In the genomic region with DNA sequence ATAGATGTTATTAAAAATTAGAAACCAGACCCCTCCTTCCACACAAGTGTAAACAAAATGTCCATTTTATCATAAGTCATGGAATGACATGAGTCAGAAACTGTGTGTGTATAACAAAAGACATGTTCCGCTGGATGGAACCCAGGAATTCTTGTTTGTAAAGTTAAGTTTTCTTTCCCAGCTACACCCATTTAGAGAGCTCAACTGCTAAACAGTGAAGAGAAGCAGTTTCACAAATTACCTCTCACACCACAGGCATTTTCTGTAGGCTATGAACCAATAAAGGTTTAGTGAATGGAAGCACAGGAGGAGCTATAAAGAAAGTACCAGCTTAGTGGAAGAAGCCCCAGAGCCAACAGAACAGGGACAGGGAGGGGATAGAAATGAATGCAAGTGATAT, we compare ENCODE assay signal across 8 cellular contexts. TPM values are rescaled to one million over a fixed set of nuclear protein-coding genes. Genes with fewer than 3 reads are reported as not detected.
DNase-seq lines count a peak whose midpoint lies in the region; ATAC-seq, FAIRE-seq and TF ChIP-seq lines count a peak whose summit lies in the region.
"Not testable (repeated sequence)": the region's sequence is repeated elsewhere in the genome, so short reads cannot be mapped to it uniquely, and the experiment has no call there.

No MANE protein-coding gene starts in this region.

- H3K23ac ChIP-seq in IMR-90 (ENCODE audit: low read depth, low read length), result not testable (repeated sequence)

- H2BK20ac ChIP-seq in IMR-90 (ENCODE audit: low read depth, low read length), result 0 out of 2 replicates have a peak overlapping the region, but pooled peaks have one; percentile 6

- DNase-seq in CD4-positive, CD25-positive, alpha-beta regulatory T cell; WTC11 (ENCODE audit: low spot score); K562 (ENCODE audit: extremely low read depth in 1 of 4, low spot score in 3 of 4); immature natural killer cell; suprapubic skin (ENCODE audit: low spot score in 2 of 2): not testable (repeated sequence)
- DNase-seq in IMR-90, result peak; percentile 74

- H4K20me1 ChIP-seq in IMR-90 (ENCODE audit: insufficient read depth, low read length), result peaks cover 19% of the 10 kb centered on the region
- not testable (repeated sequence) for H4K20me1 ChIP-seq in K562 (replicated peaks; ENCODE audit: control insufficient read depth, insufficient read depth, low read length)

- H4K5ac ChIP-seq in IMR-90 (ENCODE audit: low read depth, low read length), result not testable (repeated sequence)

- H2BK15ac ChIP-seq in IMR-90 (ENCODE audit: low read depth, low read length), result not testable (repeated sequence)

- not testable (repeated sequence) for H3K27me3 ChIP-seq in CD4-positive, CD25-positive, alpha-beta regulatory T cell (ENCODE audit: control insufficient read depth, insufficient read depth, low read length); IMR-90 (ENCODE audit: control insufficient read depth, insufficient read depth, low read length); K562 (ENCODE audit: control insufficient read depth in 2 of 2, insufficient read depth in 2 of 2, low read length in 2 of 2); suprapubic skin

- H3K9me3 ChIP-seq in CD4-positive, CD25-positive, alpha-beta regulatory T cell (ENCODE audit: control insufficient read depth in 2 of 2, low read length in 2 of 2); IMR-90 (ENCODE audit: control insufficient read depth, insufficient read depth, low read length); K562 (replicated peaks; ENCODE audit: control insufficient read depth, insufficient read depth, low read depth, low read length); suprapubic skin: not testable (repeated sequence)

- intact Hi-C loops in IMR-90 (cut with micrococcal nuclease); K562 (cut with micrococcal nuclease): not testable (repeated sequence)

- not testable (repeated sequence) for ATAC-seq in CD4-positive, CD25-positive, alpha-beta regulatory T cell (ENCODE audit: low read depth in 2 of 2)
- ATAC-seq in IMR-90 (ENCODE audit: low read depth) (peak; percentile 50), WTC11 (0 out of 2 replicates have a peak, but pooled peaks have one; percentile 16), K562 (0 out of 3 replicates have a peak, but pooled peaks have one; percentile 31), esophagus mucosa (peak; percentile 93)

- TF ChIP-seq POLR2A in IMR-90 (IDR thresholded peaks at IDR 0.05; ENCODE audit: low read depth, low read length); K562 (conservative IDR thresholded peaks at IDR 0.05); suprapubic skin (IDR thresholded peaks at IDR 0.05): not testable (repeated sequence)

- CTCF ChIA-PET in IMR-90 (lab: Yijun Ruan, JAX), result interaction anchor here (1.1 kb wide), 1 partner anchor 28 kb away, joined by 3 read pairs; no protein-coding TSS in a partner anchor
- CTCF ChIA-PET in WTC11 (lab: Charles Lee); K562 (lab: Yijun Ruan, JAX; ENCODE audit: low intra/inter-chr PET ratio): not testable (repeated sequence)

- H3K79me2 ChIP-seq in K562 (ENCODE audit: control insufficient read depth, insufficient read depth, low read length), result peaks cover 38% of the 10 kb centered on the region

- not testable (repeated sequence) for H2AFZ ChIP-seq in IMR-90 (replicated peaks; ENCODE audit: low read length, poor library complexity); K562 (ENCODE audit: low read depth, low read length)

- peaks cover 41 to 69% (median 52%) of the 10 kb centered on the region in 4 donors for H3K4me1 Mint-ChIP-seq in CD4-positive, CD25-positive, alpha-beta regulatory T cell
- not testable (repeated sequence) for H3K4me1 Mint-ChIP-seq in WTC11
- H3K4me1 Mint-ChIP-seq in immature natural killer cell (peaks cover 53 to 75% of the 10 kb centered on the region in 2 donors), nephron (peaks cover 32% of the 10 kb centered on the region)

- TF ChIP-seq CTCF in IMR-90 (conservative IDR thresholded peaks at IDR 0.05; ENCODE audit: low read depth, low read length); WTC11 (IDR thresholded peaks at IDR 0.05); K562 (IDR thresholded peaks at IDR 0.05 in 2 of 3, conservative IDR thresholded peaks at IDR 0.05 in 1 of 3; ENCODE audit: insufficient read depth in 2 of 3, low read depth in 1 of 3, low read length in 3 of 3); nephron (IDR thresholded peaks at IDR 0.05; ENCODE audit: unreplicated experiment in 3 of 3); suprapubic skin (IDR thresholded peaks at IDR 0.05): not testable (repeated sequence)

- H3K36me3 ChIP-seq in CD4-positive, CD25-positive, alpha-beta regulatory T cell (ENCODE audit: control insufficient read depth, insufficient read depth, low read length); IMR-90 (ENCODE audit: control insufficient read depth, insufficient read depth, low read length); K562 (ENCODE audit: control insufficient read depth, insufficient read depth, low read length); suprapubic skin: not testable (repeated sequence)

- H2BK120ac ChIP-seq in IMR-90 (ENCODE audit: low read depth, low read length), result peak overlapping the region; percentile 33; the same call in 1 of the 2 replicates

- not testable (repeated sequence) for H4K8ac ChIP-seq in IMR-90 (ENCODE audit: low read depth in 2 of 2, low read length in 2 of 2)

- TF ChIP-seq EP300 in K562 (IDR thresholded peaks at IDR 0.05; ENCODE audit: low read length); suprapubic skin (IDR thresholded peaks at IDR 0.05): not testable (repeated sequence)

- peak overlapping the region in 1 of 4 donors; percentile 16 for H3K4me3 Mint-ChIP-seq in CD4-positive, CD25-positive, alpha-beta regulatory T cell
- not testable (repeated sequence) for H3K4me3 Mint-ChIP-seq in WTC11, immature natural killer cell, nephron

- POLR2A ChIA-PET in IMR-90 (lab: Charles Lee; ENCODE audit: unreplicated experiment), result not testable (repeated sequence)
- POLR2A ChIA-PET in WTC11 (lab: Charles Lee) (interaction anchor here (0.7 kb wide), 1 partner anchor 921 kb away, joined by 7 read pairs; no protein-coding TSS in a partner anchor), K562 (lab: Yijun Ruan, JAX) (interaction anchor here (1.1 kb wide), 1 partner anchor 11 kb away, joined by 5 read pairs; no protein-coding TSS in a partner anchor)

- not testable (repeated sequence) for H3K27ac ChIP-seq in CD4-positive, CD25-positive, alpha-beta regulatory T cell (ENCODE audit: insufficient read depth, low read length, poor library complexity, severe bottlenecking); IMR-90 (ENCODE audit: insufficient read depth, low read length); K562 (ENCODE audit: extremely low read depth, low read depth, low read length)
- H3K27ac ChIP-seq in suprapubic skin, result peak overlapping the region; percentile 84

- H2AK5ac ChIP-seq in IMR-90 (ENCODE audit: low read depth, low read length), result not testable (repeated sequence)

- peak overlapping the region; percentile 82; the same call in 1 of the 2 replicates for H3K18ac ChIP-seq in IMR-90 (ENCODE audit: low read depth, low read length)

- H3K56ac ChIP-seq in IMR-90 (ENCODE audit: extremely low read depth, insufficient read depth, low read length), result peak overlapping the region; percentile 8; the same call in 1 of the 2 replicates

- H3K27me3 Mint-ChIP-seq in CD4-positive, CD25-positive, alpha-beta regulatory T cell; WTC11 (ENCODE audit: low read depth); immature natural killer cell (ENCODE audit: low read depth in 3 of 3); nephron (ENCODE audit: low read depth): not testable (repeated sequence)

- peaks cover 29% of the 10 kb centered on the region for H3K4me1 ChIP-seq in CD4-positive, CD25-positive, alpha-beta regulatory T cell (ENCODE audit: control insufficient read depth, insufficient read depth, low read length, poor library complexity, severe bottlenecking)
- H3K4me1 ChIP-seq in IMR-90 (ENCODE audit: control insufficient read depth, insufficient read depth, low read length); K562 (replicated peaks in 1 of 2; ENCODE audit: control insufficient read depth in 2 of 2, insufficient read depth in 2 of 2, low read length in 2 of 2): not testable (repeated sequence)
- H3K4me1 ChIP-seq in suprapubic skin, result peaks cover 43% of the 10 kb centered on the region

- in situ Hi-C loops in IMR-90 (cut with MboI; ENCODE audit: low sequenced_read_pairs); K562 (cut with MboI): not testable (repeated sequence)

- BruUV-seq in IMR-90 (replicated peaks; lab: Mats Ljungman, UMichigan); K562 (replicated peaks; lab: Mats Ljungman, UMichigan): not testable (repeated sequence)

- not testable (repeated sequence) for TF ChIP-seq RAD21 in IMR-90 (IDR thresholded peaks at IDR 0.05; ENCODE audit: low read length); K562 (CRISPR knock-in tag; conservative IDR thresholded peaks at IDR 0.05 in 1 of 2, IDR thresholded peaks at IDR 0.05 in 1 of 2)

- peak overlapping the region; percentile 89 to 95 (median 91) for H3K27ac Mint-ChIP-seq in CD4-positive, CD25-positive, alpha-beta regulatory T cell
- H3K27ac Mint-ChIP-seq in WTC11 (peak overlapping the region; percentile 80), immature natural killer cell (peak overlapping the region; percentile 14 to 95 (median 63)), nephron (peak overlapping the region; percentile 67 to 81 (median 72))

- WGBS in IMR-90 (ENCODE audit: extremely low coverage in 2 of 2, insufficient read length in 1 of 2), 2 experiments, result no CpG with 5 or more reads among the region's 1 CpG
- WGBS in K562 (ENCODE audit: insufficient coverage, low coverage, missing lambda C conversion rate), result 50% methylated on average over 1 of the region's 1 CpG
- 18% methylated on average over 1 of the region's 1 CpG for WGBS in suprapubic skin

- not testable (repeated sequence) for H3K9ac ChIP-seq in IMR-90 (ENCODE audit: low read depth, low read length); K562 (ENCODE audit: insufficient read depth in 1 of 2, low read depth in 2 of 2, low read length in 2 of 2)

- H3K9me3 Mint-ChIP-seq in CD4-positive, CD25-positive, alpha-beta regulatory T cell; WTC11; immature natural killer cell; nephron: not testable (repeated sequence)

- H3K4ac ChIP-seq in IMR-90 (ENCODE audit: low read depth, low read length), result not testable (repeated sequence)

- H3K79me1 ChIP-seq in IMR-90 (ENCODE audit: low read depth in 1 of 2, low read length in 2 of 2), result peaks cover 28 to 47% of the 10 kb centered on the region in 2 experiments

- H3K4me3 ChIP-seq in CD4-positive, CD25-positive, alpha-beta regulatory T cell (ENCODE audit: low read depth, low read length); IMR-90 (ENCODE audit: insufficient read depth, low read depth, low read length); K562; suprapubic skin: not testable (repeated sequence)

- H2BK5ac ChIP-seq in IMR-90 (ENCODE audit: low read depth, low read length, poor library complexity, severe bottlenecking), result peak overlapping the region; percentile 60

- FAIRE-seq in K562 (lab: Jason Lieb, UNC), result not testable (repeated sequence)

- H3K4me2 ChIP-seq in IMR-90 (ENCODE audit: low read depth, low read length), result peak overlapping the region; percentile 85; the same call in 1 of the 2 replicates
- H3K4me2 ChIP-seq in K562 (ENCODE audit: insufficient read depth, low read length), result not testable (repeated sequence)

- not testable (repeated sequence) for H2AK9ac ChIP-seq in IMR-90 (replicated peaks; ENCODE audit: low read depth, low read length, poor library complexity)

- dilution Hi-C loops in IMR-90 (cut with HindIII; ENCODE audit: low sequenced_read_pairs, unreplicated experiment), result not testable (repeated sequence)

- H3K36me3 Mint-ChIP-seq in CD4-positive, CD25-positive, alpha-beta regulatory T cell; immature natural killer cell: not testable (repeated sequence)
- H3K36me3 Mint-ChIP-seq in WTC11 (peaks cover 35% of the 10 kb centered on the region), nephron (ENCODE audit: low read depth) (peaks cover 52% of the 10 kb centered on the region)

- H4K91ac ChIP-seq in IMR-90 (ENCODE audit: insufficient read depth, low read depth, low read length), result not testable (repeated sequence)

- H3K14ac ChIP-seq in IMR-90 (replicated peaks; ENCODE audit: low read depth, low read length), result not testable (repeated sequence)

- peaks cover 11% of the 10 kb centered on the region for H3K9me1 ChIP-seq in IMR-90 (ENCODE audit: insufficient read depth, low read length)
- not testable (repeated sequence) for H3K9me1 ChIP-seq in K562 (ENCODE audit: control insufficient read depth, insufficient read depth, low read length)

RNA-seq across cellular contexts. Expression of gene GLUD1, which starts 12.4 kb away (rescaled TPM):
- 124 TPM for total RNA-seq in CD4-positive, CD25-positive, alpha-beta regulatory T cell
- 100 to 1,000 TPM; 122 to 157 (median 130) TPM for polyA plus RNA-seq in CD4-positive, CD25-positive, alpha-beta regulatory T cell
- total RNA-seq in IMR-90 (2012; rRNA removed) (210 and 222 TPM in 2 replicates), WTC11 (2021) (98.2 to 103 TPM (median 99.7 TPM) in 3 replicates), K562 (2014; rRNA removed) (70.9 and 77.8 TPM in 2 replicates), K562 (2014; rRNA removed; fragmentation: Illumina TruSeq; extraction: Trizol) (92.0 and 103 TPM in 2 replicates), K562 (2015; rRNA removed; fragmentation: Illumina TruSeq; extraction: Trizol) (77.2 and 84.2 TPM in 2 replicates), K562 (2021) (85.5 and 87.3 TPM in 2 replicates), esophagus mucosa (88.5 TPM), suprapubic skin (100 to 1,000 TPM; 160 to 187 (median 174) TPM)
- polyA plus RNA-seq in IMR-90 (2012; rRNA removed) (58.9 and 64.8 TPM in 2 replicates), K562 (2011; rRNA removed) (76.3 and 76.9 TPM in 2 replicates), K562 (2014; fragmentation: Illumina TruSeq; extraction: Trizol) (74.5 and 78.1 TPM in 2 replicates), K562 (2014; fragmentation: Nextera tagmentation; extraction: Ambion mirVana) (10 to 100 TPM; 21.9 to 24.2 TPM), K562 (2014; rRNA removed) (51.2 and 53.0 TPM in 2 replicates), immature natural killer cell (100 to 1,000 TPM; 136 to 205 (median 147) TPM)
- 28.1 and 28.9 TPM in 2 replicates for polyA plus RNA-seq in IMR-90 (2012; cell fraction: cytosol; rRNA removed)
- polyA plus RNA-seq in IMR-90 (2012; cell fraction: nucleus; rRNA removed; ENCODE audit: low replicate concordance), result 14.4 and 40.2 TPM in 2 replicates
- total RNA-seq in K562 (2011; cell fraction: chromatin; rRNA removed; ENCODE audit: low replicate concordance), result 31.4 and 84.4 TPM in 2 replicates
- total RNA-seq in K562 (2011; cell fraction: nucleolus; rRNA removed), result 24.7 TPM in 2 replicates
- total RNA-seq in K562 (2011; cell fraction: nucleoplasm; rRNA removed), result 36.4 and 46.1 TPM in 2 replicates
- 38.7 and 50.0 TPM in 2 replicates for polyA plus RNA-seq in K562 (2011; cell fraction: cytosol; rRNA removed)
- 35.3 and 47.6 TPM in 2 replicates for polyA plus RNA-seq in K562 (2011; cell fraction: nucleus; rRNA removed)
- polyA plus RNA-seq in K562 (2012), result 63.7 and 72.8 TPM in 2 replicates
- polyA minus RNA-seq in K562 (2011; rRNA and poly(A)+ RNA removed), result 113 and 122 TPM in 2 replicates
- polyA minus RNA-seq in K562 (2011; cell fraction: cytosol; rRNA and poly(A)+ RNA removed), result 52.6 and 55.2 TPM in 2 replicates
- polyA minus RNA-seq in K562 (2011; cell fraction: nucleus; rRNA and poly(A)+ RNA removed), result 13.3 and 24.4 TPM in 2 replicates

RNA-seq across cellular contexts. Expression of gene SHLD2, which starts 12.8 kb away (rescaled TPM):
- total RNA-seq in CD4-positive, CD25-positive, alpha-beta regulatory T cell, result 30.5 TPM
- polyA plus RNA-seq in CD4-positive, CD25-positive, alpha-beta regulatory T cell, result 10 to 100 TPM; 20.9 to 32.8 (median 22.8) TPM
- total RNA-seq in IMR-90 (2012; rRNA removed) (19.9 and 28.1 TPM in 2 replicates), WTC11 (2021) (22.3 to 27.6 TPM (median 24.0 TPM) in 3 replicates), K562 (2014; rRNA removed) (31.6 and 32.7 TPM in 2 replicates), K562 (2014; rRNA removed; fragmentation: Illumina TruSeq; extraction: Trizol) (51.2 and 56.0 TPM in 2 replicates), K562 (2015; rRNA removed; fragmentation: Illumina TruSeq; extraction: Trizol) (46.7 and 50.8 TPM in 2 replicates), K562 (2021) (33.6 and 37.3 TPM in 2 replicates), esophagus mucosa (17.7 TPM), suprapubic skin (10 to 100 TPM; 18.0 to 36.1 (median 20.8) TPM)
- polyA plus RNA-seq in IMR-90 (2012; rRNA removed) (7.4 and 10.6 TPM in 2 replicates), K562 (2011; rRNA removed) (29.1 and 39.4 TPM in 2 replicates), K562 (2014; fragmentation: Illumina TruSeq; extraction: Trizol) (34.4 and 41.6 TPM in 2 replicates), K562 (2014; fragmentation: Nextera tagmentation; extraction: Ambion mirVana) (10 to 100 TPM; 21.6 to 51.1 TPM), K562 (2014; rRNA removed) (25.1 and 29.2 TPM in 2 replicates), immature natural killer cell (10 to 100 TPM; 16.7 to 19.5 (median 18.5) TPM)
- 1.5 and 1.6 TPM in 2 replicates for polyA plus RNA-seq in IMR-90 (2012; cell fraction: cytosol; rRNA removed)
- 3.1 and 18.1 TPM in 2 replicates for polyA plus RNA-seq in IMR-90 (2012; cell fraction: nucleus; rRNA removed; ENCODE audit: low replicate concordance)
- total RNA-seq in K562 (2011; cell fraction: chromatin; rRNA removed; ENCODE audit: low replicate concordance), result 10.5 and 32.7 TPM in 2 replicates
- total RNA-seq in K562 (2011; cell fraction: nucleolus; rRNA removed), result 9.2 and 12.9 TPM in 2 replicates
- 13.1 and 16.8 TPM in 2 replicates for total RNA-seq in K562 (2011; cell fraction: nucleoplasm; rRNA removed)
- polyA plus RNA-seq in K562 (2011; cell fraction: cytosol; rRNA removed), result 9.1 and 12.3 TPM in 2 replicates
- 11.0 and 11.8 TPM in 2 replicates for polyA plus RNA-seq in K562 (2011; cell fraction: nucleus; rRNA removed)
- 17.6 and 25.0 TPM in 2 replicates for polyA plus RNA-seq in K562 (2012)
- 47.9 and 51.8 TPM in 2 replicates for polyA minus RNA-seq in K562 (2011; rRNA and poly(A)+ RNA removed)
- polyA minus RNA-seq in K562 (2011; cell fraction: cytosol; rRNA and poly(A)+ RNA removed), result 14.8 and 21.9 TPM in 2 replicates
- 8.9 and 17.0 TPM in 2 replicates for polyA minus RNA-seq in K562 (2011; cell fraction: nucleus; rRNA and poly(A)+ RNA removed)
